In the genomic region with DNA sequence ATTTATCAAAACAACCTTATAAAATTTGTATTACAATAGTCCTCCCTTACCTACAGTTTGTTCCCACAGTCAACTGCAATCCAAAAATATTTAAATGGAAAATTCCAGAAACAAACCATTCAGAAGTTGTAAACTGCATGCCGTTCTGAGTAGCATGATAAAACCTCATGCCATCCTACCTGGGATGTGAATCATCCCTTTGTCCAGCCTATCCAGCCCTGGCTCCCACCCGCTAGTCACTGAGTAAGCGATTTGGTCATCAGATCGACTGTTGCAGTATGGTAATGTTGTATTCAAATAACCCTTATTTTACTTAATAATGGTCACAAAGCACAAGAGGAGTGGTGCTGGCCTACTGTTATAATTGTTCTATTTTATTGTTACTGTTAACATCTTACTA, we compare ENCODE assay signal across 10 cellular contexts.
DNase-seq lines count a peak whose midpoint lies in the region; ATAC-seq lines count a peak whose summit lies in the region.
"Had no signal": no experiment of that assay in that cellular context is flagged by ENCODE, and none has a peak within 500 bp of the region (broad histone marks: within the 10 kb centered on the region; RNA-seq: fewer than 3 reads in every experiment).

No MANE protein-coding gene starts in this region.

- H3K14ac ChIP-seq in mesenchymal stem cell (ENCODE audit: low read length in 2 of 2) = no peak overlapping the region

- DNase-seq in EH (ENCODE audit: low read depth) = peak; percentile 51
- peak; percentile 82 for DNase-seq in NCI-H226
- peak; percentile 69 to 85 for DNase-seq in dermis microvascular lymphatic vessel endothelial cell (ENCODE audit: low read depth in 2 of 2)
- peak; percentile 3 for DNase-seq in mesenchymal stem cell
- DNase-seq in SHP77 treated with DMSO at 0.1 percent for 48 hours (lab: John Stamatoyannopoulos, UW) = no peak
- DNase-seq in NCI-H1105 (lab: John Stamatoyannopoulos, UW) = no peak
- DNase-seq: activated CD4-positive, alpha-beta T cell treated with anti-CD3 and anti-CD28 coated beads, Interleukin-2, amount 50 U/mL, for 4 hours had no signal

- H3K9me3 ChIP-seq in mesenchymal stem cell (ENCODE audit: control insufficient read depth, low read length) = no peaks in the 10 kb centered on the region
- H3K9me3 ChIP-seq: tibial nerve had no signal

- H3K27ac ChIP-seq in mesenchymal stem cell (ENCODE audit: low read length, poor library complexity, severe bottlenecking) = peak overlapping the region; percentile 81

- no peak overlapping the region for H3K23ac ChIP-seq in mesenchymal stem cell (ENCODE audit: low read length in 2 of 2)

- H2BK120ac ChIP-seq in mesenchymal stem cell (ENCODE audit: low read depth, low read length) = no peak overlapping the region

- H3K4ac ChIP-seq in mesenchymal stem cell (ENCODE audit: low read depth in 1 of 2, low read length in 2 of 2) = no peak overlapping the region

- H3K27me3 ChIP-seq in mesenchymal stem cell (ENCODE audit: control insufficient read depth in 1 of 2, insufficient read depth in 1 of 2, low read length in 2 of 2) = no peaks in the 10 kb centered on the region
- H3K27me3 ChIP-seq: tibial nerve had no signal

- no peak overlapping the region for H2BK15ac ChIP-seq in mesenchymal stem cell (ENCODE audit: low read depth, poor library complexity, severe bottlenecking)

- 83% methylated on average over 2 of the region's 4 CpGs for WGBS in mesenchymal stem cell

- no peak overlapping the region for H3K18ac ChIP-seq in mesenchymal stem cell (ENCODE audit: low read depth in 1 of 2, low read length in 2 of 2)

- no peak overlapping the region for H3K4me3 ChIP-seq in mesenchymal stem cell (ENCODE audit: insufficient read depth in 1 of 2, low read depth in 1 of 2, low read length in 2 of 2)
- H3K4me3 ChIP-seq: tibial nerve had no signal

- no peak overlapping the region for H2BK5ac ChIP-seq in mesenchymal stem cell (ENCODE audit: low read depth, low read length, poor library complexity, severe bottlenecking)

- ATAC-seq in GM21825 (IDR thresholded peaks at IDR 0.05; ENCODE audit: unreplicated experiment) (no peak), HG03196 (IDR thresholded peaks at IDR 0.05; ENCODE audit: unreplicated experiment) (no peak)

- no peak overlapping the region for H2AK5ac ChIP-seq in mesenchymal stem cell (ENCODE audit: low read length, severe bottlenecking)

- H3K4me1 ChIP-seq in mesenchymal stem cell (ENCODE audit: control insufficient read depth, insufficient read depth, low read depth, low read length) = peaks cover 9% of the 10 kb centered on the region

- H4K8ac ChIP-seq in mesenchymal stem cell (ENCODE audit: low read length) = no peak overlapping the region

- H2BK12ac ChIP-seq in mesenchymal stem cell (ENCODE audit: low read length in 2 of 2) = no peak overlapping the region

- peaks cover 12% of the 10 kb centered on the region for H3K79me1 ChIP-seq in mesenchymal stem cell (replicated peaks; ENCODE audit: low read length, poor library complexity, severe bottlenecking)

- H3K36me3 ChIP-seq in mesenchymal stem cell (ENCODE audit: control insufficient read depth in 1 of 2, insufficient read depth in 2 of 2, low read depth in 1 of 2, low read length in 2 of 2) = peaks cover 0 to 5% of the 10 kb centered on the region in 2 experiments
- H3K36me3 ChIP-seq: tibial nerve had no signal

- H2AFZ ChIP-seq in mesenchymal stem cell (ENCODE audit: low read depth, low read length) = no peak overlapping the region

- no peak overlapping the region for H4K91ac ChIP-seq in mesenchymal stem cell (ENCODE audit: low read length)

- H3K4me2 ChIP-seq in mesenchymal stem cell (ENCODE audit: low read length, poor library complexity, severe bottlenecking) = no peak overlapping the region

- no peak overlapping the region for H3K9ac ChIP-seq in mesenchymal stem cell (ENCODE audit: low read length)

Comparison
In these comparisons a context has a peak if more than half of its experiments do, and no peak if none do; other contexts are left out.
1. DNase-seq: peak in EH (single experiment), NCI-H226 (single experiment), dermis microvascular lymphatic vessel endothelial cell (2 of 2) and mesenchymal stem cell (single experiment); none in SHP77 treated with DMSO at 0.1 percent for 48 hours (single experiment) and NCI-H1105 (single experiment).